Comparison of ENCODE assay signal across 3 cellular contexts in the genomic region with DNA sequence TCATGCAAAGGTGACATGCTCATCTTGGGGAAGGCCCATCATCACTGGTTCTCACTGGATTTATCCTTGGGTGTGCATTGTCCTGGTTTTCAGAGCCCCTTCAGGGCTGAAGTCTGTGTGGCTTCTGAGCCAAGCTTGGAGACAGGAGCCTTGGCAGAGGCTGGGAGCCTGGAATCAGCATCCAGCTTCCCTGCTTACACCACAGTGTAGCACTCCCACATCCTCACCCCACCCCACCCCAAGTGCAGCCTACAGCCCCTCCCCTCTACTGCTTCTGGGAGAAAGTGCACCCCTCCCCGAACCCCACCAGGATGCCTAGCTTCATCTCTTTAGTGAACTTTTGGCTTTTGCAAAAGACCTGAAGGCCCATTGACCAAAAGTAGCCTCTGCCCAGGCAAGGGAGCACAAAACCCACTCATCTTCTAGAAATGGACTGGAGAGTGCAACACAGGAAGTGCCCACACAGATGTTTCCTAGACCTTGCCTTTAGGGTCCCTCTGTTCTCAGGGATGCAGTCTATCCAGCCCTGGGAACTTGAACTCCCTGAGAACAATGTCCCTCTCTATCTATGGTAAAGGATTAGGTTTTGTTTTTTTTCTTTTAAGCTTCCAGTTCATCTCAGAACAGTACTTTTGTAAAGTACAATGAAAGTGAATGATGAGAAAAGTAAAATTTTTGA.
TF ChIP-seq lines count a peak whose summit lies in the region.

No MANE protein-coding gene starts in this region.

TF ChIP-seq in liver, 16 proteins besides CTCF, POLR2A, EP300 and RAD21:
- TF ChIP-seq SP1 (IDR thresholded peaks at IDR 0.05) (peak; percentile 55), YY1 (IDR thresholded peaks at IDR 0.05) (no peak), HNF4A (conservative IDR thresholded peaks at IDR 0.05) (no peak), NR2F2 (IDR thresholded peaks at IDR 0.05) (peak; percentile 98), RXRA (IDR thresholded peaks at IDR 0.05) (peak; percentile 12 to 21)

TF ChIP-seq in HepG2, 621 proteins besides CTCF, POLR2A, EP300 and RAD21:
- TF ChIP-seq ZNF775 (CRISPR knock-in tag; IDR thresholded peaks at IDR 0.05; ENCODE audit: borderline replicate concordance) (no peak), CEBPG (CRISPR knock-in tag; IDR thresholded peaks at IDR 0.05) (no peak), SCMH1 (CRISPR knock-in tag; IDR thresholded peaks at IDR 0.05; ENCODE audit: borderline replicate concordance) (no peak), MED8 (CRISPR knock-in tag; IDR thresholded peaks at IDR 0.05; ENCODE audit: insufficient replicate concordance) (no peak), ZNF225 (CRISPR knock-in tag; IDR thresholded peaks at IDR 0.05) (no peak), AGO2 (optimal IDR thresholded peaks at IDR 0.05; ENCODE audit: low read depth, low read length) (no peak), ZNF292 (CRISPR knock-in tag; IDR thresholded peaks at IDR 0.05; ENCODE audit: borderline replicate concordance, low read depth) (no peak), PAF1 (CRISPR knock-in tag; IDR thresholded peaks at IDR 0.05) (no peak), ZNF260 (CRISPR knock-in tag; IDR thresholded peaks at IDR 0.05; ENCODE audit: borderline replicate concordance, low read depth) (no peak), CBX5 (CRISPR knock-in tag; IDR thresholded peaks at IDR 0.05; ENCODE audit: borderline replicate concordance) (no peak), SP5 (CRISPR knock-in tag; IDR thresholded peaks at IDR 0.05; ENCODE audit: borderline replicate concordance, low read depth) (no peak), NFATC3 (CRISPR knock-in tag; IDR thresholded peaks at IDR 0.05) (no peak), ETV5 (CRISPR knock-in tag; IDR thresholded peaks at IDR 0.05; ENCODE audit: borderline replicate concordance) (no peak)
- TF ChIP-seq, protein P1, sequence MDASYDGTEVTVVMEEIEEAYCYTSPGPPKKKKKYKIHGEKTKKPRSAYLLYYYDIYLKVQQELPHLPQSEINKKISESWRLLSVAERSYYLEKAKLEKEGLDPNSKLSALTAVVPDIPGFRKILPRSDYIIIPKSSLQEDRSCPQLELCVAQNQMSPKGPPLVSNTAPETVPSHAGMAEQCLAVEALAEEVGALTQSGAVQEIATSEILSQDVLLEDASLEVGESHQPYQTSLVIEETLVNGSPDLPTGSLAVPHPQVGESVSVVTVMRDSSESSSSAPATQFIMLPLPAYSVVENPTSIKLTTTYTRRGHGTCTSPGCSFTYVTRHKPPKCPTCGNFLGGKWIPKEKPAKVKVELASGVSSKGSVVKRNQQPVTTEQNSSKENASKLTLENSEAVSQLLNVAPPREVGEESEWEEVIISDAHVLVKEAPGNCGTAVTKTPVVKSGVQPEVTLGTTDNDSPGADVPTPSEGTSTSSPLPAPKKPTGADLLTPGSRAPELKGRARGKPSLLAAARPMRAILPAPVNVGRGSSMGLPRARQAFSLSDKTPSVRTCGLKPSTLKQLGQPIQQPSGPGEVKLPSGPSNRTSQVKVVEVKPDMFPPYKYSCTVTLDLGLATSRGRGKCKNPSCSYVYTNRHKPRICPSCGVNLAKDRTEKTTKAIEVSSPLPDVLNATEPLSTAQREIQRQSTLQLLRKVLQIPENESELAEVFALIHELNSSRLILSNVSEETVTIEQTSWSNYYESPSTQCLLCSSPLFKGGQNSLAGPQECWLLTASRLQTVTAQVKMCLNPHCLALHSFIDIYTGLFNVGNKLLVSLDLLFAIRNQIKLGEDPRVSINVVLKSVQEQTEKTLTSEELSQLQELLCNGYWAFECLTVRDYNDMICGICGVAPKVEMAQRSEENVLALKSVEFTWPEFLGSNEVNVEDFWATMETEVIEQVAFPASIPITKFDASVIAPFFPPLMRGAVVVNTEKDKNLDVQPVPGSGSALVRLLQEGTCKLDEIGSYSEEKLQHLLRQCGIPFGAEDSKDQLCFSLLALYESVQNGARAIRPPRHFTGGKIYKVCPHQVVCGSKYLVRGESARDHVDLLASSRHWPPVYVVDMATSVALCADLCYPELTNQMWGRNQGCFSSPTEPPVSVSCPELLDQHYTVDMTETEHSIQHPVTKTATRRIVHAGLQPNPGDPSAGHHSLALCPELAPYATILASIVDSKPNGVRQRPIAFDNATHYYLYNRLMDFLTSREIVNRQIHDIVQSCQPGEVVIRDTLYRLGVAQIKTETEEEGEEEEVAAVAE (CRISPR knock-in tag; IDR thresholded peaks at IDR 0.05; ENCODE audit: borderline replicate concordance): no peak
- TF ChIP-seq, protein P2, sequence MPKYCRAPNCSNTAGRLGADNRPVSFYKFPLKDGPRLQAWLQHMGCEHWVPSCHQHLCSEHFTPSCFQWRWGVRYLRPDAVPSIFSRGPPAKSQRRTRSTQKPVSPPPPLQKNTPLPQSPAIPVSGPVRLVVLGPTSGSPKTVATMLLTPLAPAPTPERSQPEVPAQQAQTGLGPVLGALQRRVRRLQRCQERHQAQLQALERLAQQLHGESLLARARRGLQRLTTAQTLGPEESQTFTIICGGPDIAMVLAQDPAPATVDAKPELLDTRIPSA (CRISPR knock-in tag; IDR thresholded peaks at IDR 0.05; ENCODE audit: borderline replicate concordance): no peak
- TF ChIP-seq, protein P3, sequence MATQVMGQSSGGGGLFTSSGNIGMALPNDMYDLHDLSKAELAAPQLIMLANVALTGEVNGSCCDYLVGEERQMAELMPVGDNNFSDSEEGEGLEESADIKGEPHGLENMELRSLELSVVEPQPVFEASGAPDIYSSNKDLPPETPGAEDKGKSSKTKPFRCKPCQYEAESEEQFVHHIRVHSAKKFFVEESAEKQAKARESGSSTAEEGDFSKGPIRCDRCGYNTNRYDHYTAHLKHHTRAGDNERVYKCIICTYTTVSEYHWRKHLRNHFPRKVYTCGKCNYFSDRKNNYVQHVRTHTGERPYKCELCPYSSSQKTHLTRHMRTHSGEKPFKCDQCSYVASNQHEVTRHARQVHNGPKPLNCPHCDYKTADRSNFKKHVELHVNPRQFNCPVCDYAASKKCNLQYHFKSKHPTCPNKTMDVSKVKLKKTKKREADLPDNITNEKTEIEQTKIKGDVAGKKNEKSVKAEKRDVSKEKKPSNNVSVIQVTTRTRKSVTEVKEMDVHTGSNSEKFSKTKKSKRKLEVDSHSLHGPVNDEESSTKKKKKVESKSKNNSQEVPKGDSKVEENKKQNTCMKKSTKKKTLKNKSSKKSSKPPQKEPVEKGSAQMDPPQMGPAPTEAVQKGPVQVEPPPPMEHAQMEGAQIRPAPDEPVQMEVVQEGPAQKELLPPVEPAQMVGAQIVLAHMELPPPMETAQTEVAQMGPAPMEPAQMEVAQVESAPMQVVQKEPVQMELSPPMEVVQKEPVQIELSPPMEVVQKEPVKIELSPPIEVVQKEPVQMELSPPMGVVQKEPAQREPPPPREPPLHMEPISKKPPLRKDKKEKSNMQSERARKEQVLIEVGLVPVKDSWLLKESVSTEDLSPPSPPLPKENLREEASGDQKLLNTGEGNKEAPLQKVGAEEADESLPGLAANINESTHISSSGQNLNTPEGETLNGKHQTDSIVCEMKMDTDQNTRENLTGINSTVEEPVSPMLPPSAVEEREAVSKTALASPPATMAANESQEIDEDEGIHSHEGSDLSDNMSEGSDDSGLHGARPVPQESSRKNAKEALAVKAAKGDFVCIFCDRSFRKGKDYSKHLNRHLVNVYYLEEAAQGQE (IDR thresholded peaks at IDR 0.05; ENCODE audit: borderline replicate concordance in 1 of 2, low read depth in 1 of 2, low read length in 2 of 2): no peak
- TF ChIP-seq, protein P4, sequence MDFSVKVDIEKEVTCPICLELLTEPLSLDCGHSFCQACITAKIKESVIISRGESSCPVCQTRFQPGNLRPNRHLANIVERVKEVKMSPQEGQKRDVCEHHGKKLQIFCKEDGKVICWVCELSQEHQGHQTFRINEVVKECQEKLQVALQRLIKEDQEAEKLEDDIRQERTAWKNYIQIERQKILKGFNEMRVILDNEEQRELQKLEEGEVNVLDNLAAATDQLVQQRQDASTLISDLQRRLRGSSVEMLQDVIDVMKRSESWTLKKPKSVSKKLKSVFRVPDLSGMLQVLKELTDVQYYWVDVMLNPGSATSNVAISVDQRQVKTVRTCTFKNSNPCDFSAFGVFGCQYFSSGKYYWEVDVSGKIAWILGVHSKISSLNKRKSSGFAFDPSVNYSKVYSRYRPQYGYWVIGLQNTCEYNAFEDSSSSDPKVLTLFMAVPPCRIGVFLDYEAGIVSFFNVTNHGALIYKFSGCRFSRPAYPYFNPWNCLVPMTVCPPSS (IDR thresholded peaks at IDR 0.05): no peak

TF ChIP-seq in GM12878, 131 proteins besides CTCF, POLR2A, EP300 and RAD21 (continued from another document):
- TF ChIP-seq BHLHE40 (IDR thresholded peaks at IDR 0.05; ENCODE audit: borderline replicate concordance in 1 of 2, low read depth in 2 of 2, low read length in 1 of 2): no peak
- TF ChIP-seq, protein P5, sequence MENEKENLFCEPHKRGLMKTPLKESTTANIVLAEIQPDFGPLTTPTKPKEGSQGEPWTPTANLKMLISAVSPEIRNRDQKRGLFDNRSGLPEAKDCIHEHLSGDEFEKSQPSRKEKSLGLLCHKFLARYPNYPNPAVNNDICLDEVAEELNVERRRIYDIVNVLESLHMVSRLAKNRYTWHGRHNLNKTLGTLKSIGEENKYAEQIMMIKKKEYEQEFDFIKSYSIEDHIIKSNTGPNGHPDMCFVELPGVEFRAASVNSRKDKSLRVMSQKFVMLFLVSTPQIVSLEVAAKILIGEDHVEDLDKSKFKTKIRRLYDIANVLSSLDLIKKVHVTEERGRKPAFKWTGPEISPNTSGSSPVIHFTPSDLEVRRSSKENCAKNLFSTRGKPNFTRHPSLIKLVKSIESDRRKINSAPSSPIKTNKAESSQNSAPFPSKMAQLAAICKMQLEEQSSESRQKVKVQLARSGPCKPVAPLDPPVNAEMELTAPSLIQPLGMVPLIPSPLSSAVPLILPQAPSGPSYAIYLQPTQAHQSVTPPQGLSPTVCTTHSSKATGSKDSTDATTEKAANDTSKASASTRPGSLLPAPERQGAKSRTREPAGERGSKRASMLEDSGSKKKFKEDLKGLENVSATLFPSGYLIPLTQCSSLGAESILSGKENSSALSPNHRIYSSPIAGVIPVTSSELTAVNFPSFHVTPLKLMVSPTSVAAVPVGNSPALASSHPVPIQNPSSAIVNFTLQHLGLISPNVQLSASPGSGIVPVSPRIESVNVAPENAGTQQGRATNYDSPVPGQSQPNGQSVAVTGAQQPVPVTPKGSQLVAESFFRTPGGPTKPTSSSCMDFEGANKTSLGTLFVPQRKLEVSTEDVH (IDR thresholded peaks at IDR 0.05; ENCODE audit: low read depth, partially characterized antibody): no peak
- no peak for TF ChIP-seq NR2C1 (IDR thresholded peaks at IDR 0.05)
- no peak for TF ChIP-seq RB1 (IDR thresholded peaks at IDR 0.05; ENCODE audit: borderline replicate concordance)
- no peak for TF ChIP-seq ASH2L (IDR thresholded peaks at IDR 0.05; ENCODE audit: borderline replicate concordance, low read depth)
